12 cellular contexts compared by ENCODE assay signal in the genomic region with DNA sequence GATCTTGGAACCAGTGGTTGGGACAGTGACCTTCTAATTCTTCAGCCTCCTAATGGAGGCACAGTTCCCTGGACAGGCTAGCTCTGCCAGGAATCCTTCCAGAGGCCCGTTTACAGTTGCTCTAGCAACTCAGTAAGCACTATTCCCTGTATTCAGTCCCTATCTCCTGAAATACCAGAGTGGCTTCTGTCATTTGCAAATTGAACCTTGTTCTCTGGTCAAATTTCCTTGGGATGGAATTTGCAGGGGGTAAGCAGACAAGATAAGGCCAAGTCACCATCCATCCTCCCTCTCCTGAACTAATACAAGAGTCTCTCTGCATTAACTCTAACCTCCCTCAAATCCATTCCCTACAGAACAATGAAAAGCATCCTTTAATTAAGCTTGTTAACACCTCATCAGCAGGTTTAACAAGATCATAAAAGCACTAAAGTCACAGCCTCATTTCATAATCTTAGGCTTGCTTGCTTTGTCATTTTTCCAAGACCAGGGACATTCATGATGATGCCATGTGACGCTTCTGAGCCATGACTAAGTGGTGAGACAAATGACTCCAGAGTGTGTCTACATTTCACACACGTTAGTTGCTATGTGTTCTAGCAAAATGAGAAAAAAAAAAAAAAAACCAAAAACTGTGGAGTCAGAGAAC. TPM values are rescaled to one million over a fixed set of nuclear protein-coding genes. Genes with fewer than 3 reads are reported as not detected.
DNase-seq lines count a peak whose midpoint lies in the region; ATAC-seq, FAIRE-seq and TF ChIP-seq lines count a peak whose summit lies in the region.
"Had no signal": no experiment of that assay in that cellular context is flagged by ENCODE, and none has a peak within 500 bp of the region (broad histone marks: within the 10 kb centered on the region; RNA-seq: fewer than 3 reads in every experiment).

No MANE protein-coding gene starts in this region.

- H3K4me3 ChIP-seq in A549, result no peak overlapping the region

- TF ChIP-seq CTCF in A549 (IDR thresholded peaks at IDR 0.05), result no peak

- ATAC-seq in A549 (no peak), HG03139 (IDR thresholded peaks at IDR 0.05; ENCODE audit: unreplicated experiment) (no peak)

- DNase-seq in A549 (ENCODE audit: low read depth in 1 of 2, low spot score in 1 of 2) (no peak), H4 (ENCODE audit: low spot score) (peak; percentile 47), amniotic epithelial cell (ENCODE audit: low read depth) (peak; percentile 14), iris pigment epithelial cell (ENCODE audit: low read depth) (peak; percentile 32), NCI-H187 treated with DMSO at 0.1 percent for 48 hours (lab: John Stamatoyannopoulos, UW) (no peak), NCI-H524 treated with DMSO at 0.1 percent for 48 hours (lab: John Stamatoyannopoulos, UW) (no peak), glomerular visceral epithelial cell (ENCODE audit: extremely low spot score) (no peak)
- DNase-seq: activated CD4-positive, alpha-beta T cell treated with anti-CD3 and anti-CD28 coated beads, Interleukin-2, amount 50 U/mL, for 4 hours; CD4-positive, alpha-beta memory T cell; NCI-H1436 treated with DMSO at 0.1 percent for 48 hours; SHP77 had no signal

- no peaks in the 10 kb centered on the region for H3K9me3 ChIP-seq in A549

- peak overlapping the region; percentile 28; the same call in 2 of the 3 replicates for H3K4me2 ChIP-seq in A549

- no peak for TF ChIP-seq EP300 in A549 (IDR thresholded peaks at IDR 0.05)

- peaks cover 56% of the 10 kb centered on the region for H3K4me1 ChIP-seq in A549

- TF ChIP-seq RAD21 in A549 (conservative IDR thresholded peaks at IDR 0.05 in 1 of 2, IDR thresholded peaks at IDR 0.05 in 1 of 2), result no peak

- TF ChIP-seq POLR2A in A549 (IDR thresholded peaks at IDR 0.05; ENCODE audit: low read length), result no peak

- POLR2A ChIA-PET in A549 (lab: Yijun Ruan, JAX), result no interaction called here

- CTCF ChIA-PET in A549 (lab: Yijun Ruan, JAX), result interaction anchor here (0.6 to 0.8 kb wide), 2 partner anchors 15 to 18 kb away, joined by 3 to 4 read pairs; no protein-coding TSS in a partner anchor

- no peak for FAIRE-seq in A549 (lab: Jason Lieb, UNC)

- WGBS in A549 (ENCODE audit: missing lambda C conversion rate), result 61% methylated on average over 3 of the region's 3 CpGs

- peak overlapping the region in 1 of 2 experiments; percentile 6; a peak in 1 of 6 replicates for H3K27ac ChIP-seq in A549

TF ChIP-seq in A549, 52 proteins besides CTCF, POLR2A, EP300 and RAD21:
- TF ChIP-seq HOXB13 (CRISPR knock-in tag; IDR thresholded peaks at IDR 0.05; ENCODE audit: low read depth), result no peak
- TF ChIP-seq, protein P1, sequence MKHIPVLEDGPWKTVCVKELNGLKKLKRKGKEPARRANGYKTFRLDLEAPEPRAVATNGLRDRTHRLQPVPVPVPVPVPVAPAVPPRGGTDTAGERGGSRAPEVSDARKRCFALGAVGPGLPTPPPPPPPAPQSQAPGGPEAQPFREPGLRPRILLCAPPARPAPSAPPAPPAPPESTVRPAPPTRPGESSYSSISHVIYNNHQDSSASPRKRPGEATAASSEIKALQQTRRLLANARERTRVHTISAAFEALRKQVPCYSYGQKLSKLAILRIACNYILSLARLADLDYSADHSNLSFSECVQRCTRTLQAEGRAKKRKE (CRISPR knock-in tag; IDR thresholded peaks at IDR 0.05; ENCODE audit: low read depth), result no peak
- TF ChIP-seq HOXB5 (CRISPR knock-in tag; IDR thresholded peaks at IDR 0.05), result no peak
- no peak for TF ChIP-seq FOSL2 (IDR thresholded peaks at IDR 0.05)
- 0 out of 2 replicates have a peak, but pooled peaks have one; percentile 36 for TF ChIP-seq FOSL2 (CRISPR knock-in tag; IDR thresholded peaks at IDR 0.05)
- TF ChIP-seq RFX5 (IDR thresholded peaks at IDR 0.05), result 0 out of 2 replicates have a peak, but pooled peaks have one; percentile 47
- 0 out of 2 replicates have a peak, but pooled peaks have one; percentile 15 for TF ChIP-seq USF2 (IDR thresholded peaks at IDR 0.05)
- TF ChIP-seq FOXS1 (CRISPR knock-in tag; IDR thresholded peaks at IDR 0.05), result no peak

RNA-seq across cellular contexts. Expression of gene SLC22A23, which starts 37.1 kb away (rescaled TPM):
- polyA plus RNA-seq in A549 (2011; rRNA removed) (4.4 and 9.3 TPM in 2 replicates), A549 (2017; fragmentation: RNase III; extraction: RNeasy Plus Mini Kit Qiagen cat#74134 plus additional on column Dnase treatment) (5.1 to 6.3 TPM (median 6.2 TPM) in 3 replicates)
- 3.0 and 3.9 TPM in 2 replicates for polyA plus RNA-seq in A549 (2012; cell fraction: cytosol; rRNA removed)
- polyA plus RNA-seq in A549 (2012; cell fraction: nucleus; rRNA removed), result 5.0 and 7.8 TPM in 2 replicates
- polyA minus RNA-seq in A549 (2011; rRNA and poly(A)+ RNA removed), result 11.4 and 14.7 TPM in 2 replicates
- 1.9 and 2.6 TPM in 2 replicates for total RNA-seq in H4 (2014; rRNA removed; shearing (Covaris generic))

Comparison
In these comparisons a context has a peak if more than half of its experiments do, and no peak if none do; other contexts are left out.
1. DNase-seq: peak in H4 (single experiment), amniotic epithelial cell (single experiment) and iris pigment epithelial cell (single experiment); none in A549 (0 of 2), NCI-H187 treated with DMSO at 0.1 percent for 48 hours (single experiment), NCI-H524 treated with DMSO at 0.1 percent for 48 hours (single experiment) and glomerular visceral epithelial cell (single experiment).